9 cellular contexts compared by ENCODE assay signal in the genomic region with DNA sequence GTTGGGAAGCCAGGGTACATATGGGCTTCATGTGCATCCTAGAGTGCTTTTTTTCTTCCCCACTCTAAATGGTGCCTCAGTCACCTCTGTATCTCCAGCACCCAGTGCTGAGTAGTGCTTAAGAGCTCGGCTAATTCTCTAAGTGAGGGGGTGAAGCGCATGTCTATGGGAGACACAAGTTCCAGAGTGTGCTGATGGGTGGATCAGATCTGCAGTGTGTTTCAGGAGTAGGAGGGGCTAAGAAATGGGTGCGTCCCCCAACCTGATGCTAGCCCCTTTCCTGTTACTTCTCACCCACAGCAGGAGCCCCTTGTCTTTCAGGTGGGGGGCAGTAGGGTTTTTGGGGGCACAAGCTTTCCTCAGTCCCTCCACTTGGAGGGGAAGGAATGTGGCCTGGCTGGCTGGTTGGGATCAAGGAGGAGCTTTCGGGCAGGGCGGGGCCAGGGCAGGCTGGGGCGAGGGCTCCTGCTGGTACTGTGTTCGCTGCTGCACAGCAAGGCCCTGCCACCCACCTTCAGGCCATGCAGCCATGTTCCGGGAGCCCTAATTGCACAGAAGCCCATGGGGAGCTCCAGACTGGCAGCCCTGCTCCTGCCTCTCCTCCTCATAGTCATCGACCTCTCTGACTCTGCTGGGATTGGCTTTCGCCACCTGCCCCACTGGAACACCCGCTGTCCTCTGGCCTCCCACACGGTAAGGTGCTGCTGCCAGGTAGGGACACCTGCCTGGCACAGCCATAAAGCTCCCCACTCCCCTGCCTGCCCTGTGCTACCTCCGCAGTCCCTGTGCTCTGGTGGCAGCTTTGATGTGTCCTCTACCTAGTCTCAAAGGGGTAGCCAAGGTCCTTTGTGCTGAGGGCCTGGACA. TPM values are rescaled to one million over a fixed set of nuclear protein-coding genes. Genes with fewer than 3 reads are reported as not detected.
A peak's percentile ranks its signal among the peaks of the same experiment; 100 is the strongest.
DNase-seq lines count a peak whose midpoint lies in the region; ATAC-seq, FAIRE-seq and TF ChIP-seq lines count a peak whose summit lies in the region.
"Had no signal": no experiment of that assay in that cellular context is flagged by ENCODE, and none has a peak within 500 bp of the region (broad histone marks: within the 10 kb centered on the region; RNA-seq: fewer than 3 reads in every experiment).

A gene with protein sequence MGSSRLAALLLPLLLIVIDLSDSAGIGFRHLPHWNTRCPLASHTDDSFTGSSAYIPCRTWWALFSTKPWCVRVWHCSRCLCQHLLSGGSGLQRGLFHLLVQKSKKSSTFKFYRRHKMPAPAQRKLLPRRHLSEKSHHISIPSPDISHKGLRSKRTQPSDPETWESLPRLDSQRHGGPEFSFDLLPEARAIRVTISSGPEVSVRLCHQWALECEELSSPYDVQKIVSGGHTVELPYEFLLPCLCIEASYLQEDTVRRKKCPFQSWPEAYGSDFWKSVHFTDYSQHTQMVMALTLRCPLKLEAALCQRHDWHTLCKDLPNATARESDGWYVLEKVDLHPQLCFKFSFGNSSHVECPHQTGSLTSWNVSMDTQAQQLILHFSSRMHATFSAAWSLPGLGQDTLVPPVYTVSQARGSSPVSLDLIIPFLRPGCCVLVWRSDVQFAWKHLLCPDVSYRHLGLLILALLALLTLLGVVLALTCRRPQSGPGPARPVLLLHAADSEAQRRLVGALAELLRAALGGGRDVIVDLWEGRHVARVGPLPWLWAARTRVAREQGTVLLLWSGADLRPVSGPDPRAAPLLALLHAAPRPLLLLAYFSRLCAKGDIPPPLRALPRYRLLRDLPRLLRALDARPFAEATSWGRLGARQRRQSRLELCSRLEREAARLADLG (plus strand): TSS at position 477 of the 866 bp plus-strand sequence. CDS start 85 bp downstream, at position 562.

- no peak for FAIRE-seq in GM12891 (lab: Jason Lieb, UNC)

- ATAC-seq in RWPE2 (ENCODE audit: low read depth) = peak; percentile 69
- no peak for ATAC-seq in GM21381 (IDR thresholded peaks at IDR 0.05; ENCODE audit: unreplicated experiment)
- no peak for ATAC-seq in GM18867 (IDR thresholded peaks at IDR 0.05; ENCODE audit: unreplicated experiment)

- TF ChIP-seq POLR2A in esophagus squamous epithelium (IDR thresholded peaks at IDR 0.05) (peak in 1 of 4 donors; percentile 45), prostate gland (IDR thresholded peaks at IDR 0.05) (peak; percentile 52), GM12891 (IDR thresholded peaks at IDR 0.05; ENCODE audit: low read depth, low read length) (no peak)

- TF ChIP-seq CTCF in RWPE2 (IDR thresholded peaks at IDR 0.05; ENCODE audit: poor library complexity, severe bottlenecking) = no peak
- no peak for TF ChIP-seq CTCF in esophagus squamous epithelium (IDR thresholded peaks at IDR 0.05)
- TF ChIP-seq CTCF in prostate gland (IDR thresholded peaks at IDR 0.05) = no peak

- no peaks in the 10 kb centered on the region for H3K36me3 ChIP-seq in RWPE2 (ENCODE audit: low read depth)
- H3K36me3 ChIP-seq in esophagus squamous epithelium = peaks cover 0 to 17% (median 0%) of the 10 kb centered on the region in 3 donors
- no peaks in the 10 kb centered on the region for H3K36me3 ChIP-seq in prostate gland
- H3K36me3 ChIP-seq: neutrophil had no signal

- H3K27ac ChIP-seq in RWPE2 (ENCODE audit: poor library complexity, severe bottlenecking) = peak within 1 kb of the TSS; percentile 51
- H3K27ac ChIP-seq in esophagus squamous epithelium = peak within 1 kb of the TSS; percentile 76 to 83 (median 79)
- peak within 1 kb of the TSS; percentile 47 to 70 for H3K27ac ChIP-seq in prostate gland
- H3K27ac ChIP-seq: neutrophil had no signal

- H3K27me3 ChIP-seq in RWPE2 (ENCODE audit: insufficient read depth, poor library complexity, severe bottlenecking) (no peaks in the 10 kb centered on the region), esophagus squamous epithelium (no peaks in the 10 kb centered on the region), prostate gland (replicated peaks; ENCODE audit: insufficient read depth) (no peaks in the 10 kb centered on the region)
- H3K27me3 ChIP-seq: neutrophil had no signal

- no peaks in the 10 kb centered on the region for H3K9me3 ChIP-seq in RWPE2 (ENCODE audit: severe bottlenecking)
- H3K9me3 ChIP-seq in esophagus squamous epithelium = no peaks in the 10 kb centered on the region
- H3K9me3 ChIP-seq in prostate gland = no peaks in the 10 kb centered on the region
- H3K9me3 ChIP-seq: neutrophil had no signal

- intact Hi-C loops in esophagus squamous epithelium (cut with DNase I) = no loop called here
- intact Hi-C loops in prostate gland (cut with DNase I) = no loop called here

- H3K4me3 ChIP-seq in RWPE2 (ENCODE audit: severe bottlenecking) = peak within 1 kb of the TSS; percentile 16
- peak within 1 kb of the TSS; percentile 33 to 65 (median 48) for H3K4me3 ChIP-seq in esophagus squamous epithelium
- peak within 1 kb of the TSS; percentile 22 to 28 for H3K4me3 ChIP-seq in prostate gland

- 17 to 20% methylated on average over 5 of the region's 13 CpGs for WGBS in esophagus squamous epithelium, 2 donors
- 16% methylated on average over 13 of the region's 13 CpGs for WGBS in prostate gland

- H3K4me1 ChIP-seq in RWPE2 (ENCODE audit: insufficient read depth, poor library complexity, severe bottlenecking) (peaks cover 31% of the 10 kb centered on the region), esophagus squamous epithelium (peaks cover 11 to 46% (median 23%) of the 10 kb centered on the region in 3 donors), prostate gland (replicated peaks) (no peaks in the 10 kb centered on the region)

- DNase-seq in ELF-1 (ENCODE audit: low read depth, low spot score) (peak; percentile 56), RWPE2 (ENCODE audit: low spot score) (no peak), esophagus squamous epithelium (lab: John Stamatoyannopoulos, UW) (no peak), prostate gland (ENCODE audit: low spot score) (peak; percentile 66), NCI-H1436 (lab: John Stamatoyannopoulos, UW) (no peak), GM12891 (ENCODE audit: insufficient read length, low spot score) (no peak)

TF ChIP-seq in GM12891, 5 proteins besides CTCF, POLR2A, EP300 and RAD21:
- TF ChIP-seq SPI1 (IDR thresholded peaks at IDR 0.05; ENCODE audit: low read depth, low read length) = no peak
- no peak for TF ChIP-seq TAF1 (IDR thresholded peaks at IDR 0.05; ENCODE audit: low read depth, low read length)
- TF ChIP-seq PAX5 (IDR thresholded peaks at IDR 0.05; ENCODE audit: insufficient read depth, low read length, severe bottlenecking) = no peak
- TF ChIP-seq POU2F2 (IDR thresholded peaks at IDR 0.05; ENCODE audit: low read depth, low read length) = no peak
- TF ChIP-seq POLR2AphosphoS5 (IDR thresholded peaks at IDR 0.05; ENCODE audit: low read depth, low read length) = no peak

RNA-seq across cellular contexts. Expression of the gene that starts here (rescaled TPM):
- total RNA-seq in esophagus squamous epithelium = 10 to 100 TPM in 3 of 4 donors, 1 to 10 TPM in 1; 7.5 to 15.3 (median 12.1) TPM
- 10 to 100 TPM; 10.1 to 28.2 TPM for total RNA-seq in prostate gland
- polyA plus RNA-seq in GM12891 (2012; ENCODE audit: low read depth, missing spikeins) = 0.21 TPM

Comparison
In these comparisons a context has a peak if more than half of its experiments do, and no peak if none do; other contexts are left out.
1. DNase-seq: peak in ELF-1 (single experiment) and prostate gland (single experiment); none in RWPE2 (single experiment), esophagus squamous epithelium (single experiment), NCI-H1436 (single experiment) and GM12891 (single experiment).
2. Peak in every context shown above with its lines, with median percentiles within 50 percentile points of each other: H3K27ac ChIP-seq and H3K4me3 ChIP-seq.